ENCODE assay signal across 10 cellular contexts in genomic region chr4:76987153-76987562, GRCh38. TPM values are rescaled to one million over a fixed set of nuclear protein-coding genes. Genes with fewer than 3 reads are reported as not detected.
DNase-seq lines count a peak whose midpoint lies in the region; ATAC-seq and TF ChIP-seq lines count a peak whose summit lies in the region.
"Had no signal": no experiment of that assay in that cellular context is flagged by ENCODE, and none has a peak within 500 bp of the region (broad histone marks: within the 10 kb centered on the region; RNA-seq: fewer than 3 reads in every experiment).

No MANE protein-coding gene starts in this region.

- TF ChIP-seq CTCF in MM.1S (IDR thresholded peaks at IDR 0.05; ENCODE audit: low read length): no peak
- TF ChIP-seq CTCF in nephron progenitor cell (IDR thresholded peaks at IDR 0.05): no peak

- no peaks in the 10 kb centered on the region for H3K36me3 Mint-ChIP-seq in CD4-positive, CD25-positive, alpha-beta regulatory T cell
- peaks cover 65% of the 10 kb centered on the region for H3K36me3 Mint-ChIP-seq in nephron progenitor cell (ENCODE audit: low read depth)

- H3K4me1 ChIP-seq in CD4-positive, CD25-positive, alpha-beta regulatory T cell (ENCODE audit: control insufficient read depth, insufficient read depth, low read length, poor library complexity, severe bottlenecking): peaks cover 54% of the 10 kb centered on the region
- H3K4me1 ChIP-seq in MM.1S (ENCODE audit: low read length): peaks cover 60% of the 10 kb centered on the region

- no peak for ATAC-seq in CD4-positive, CD25-positive, alpha-beta regulatory T cell (ENCODE audit: low read depth in 2 of 2)
- no peak for ATAC-seq in GM18858 (IDR thresholded peaks at IDR 0.05; ENCODE audit: unreplicated experiment)

- H3K27me3 ChIP-seq in CD4-positive, CD25-positive, alpha-beta regulatory T cell (ENCODE audit: control insufficient read depth, insufficient read depth, low read length): no peaks in the 10 kb centered on the region
- no peaks in the 10 kb centered on the region for H3K27me3 ChIP-seq in MM.1S (replicated peaks; ENCODE audit: insufficient read depth, low read length)
- H3K27me3 ChIP-seq: cardiac muscle cell had no signal

- H3K9me3 ChIP-seq in CD4-positive, CD25-positive, alpha-beta regulatory T cell (ENCODE audit: control insufficient read depth in 2 of 2, low read length in 2 of 2): no peaks in the 10 kb centered on the region
- no peaks in the 10 kb centered on the region for H3K9me3 ChIP-seq in MM.1S (replicated peaks; ENCODE audit: insufficient read depth, low read length)

- H3K79me2 ChIP-seq in MM.1S (ENCODE audit: low read length): peaks cover 66% of the 10 kb centered on the region

- H3K4me2 ChIP-seq in MM.1S (ENCODE audit: low read depth, low read length): peak overlapping the region; percentile 58

- H3K4me3 Mint-ChIP-seq in CD4-positive, CD25-positive, alpha-beta regulatory T cell: peak overlapping the region in 1 of 4 donors; percentile 65
- peak overlapping the region; percentile 7 for H3K4me3 Mint-ChIP-seq in nephron progenitor cell
- H3K4me3 Mint-ChIP-seq: activated CD4-positive, alpha-beta memory T cell treated with anti-CD3 and anti-CD28 coated beads, Interleukin-2, amount 10 ng/mL, durations not matched to agents 7 days and 5 days had no signal

- peaks cover 33% of the 10 kb centered on the region for H3F3A ChIP-seq in MM.1S (ENCODE audit: insufficient read depth, low read length)

- H3K27me3 Mint-ChIP-seq in CD4-positive, CD25-positive, alpha-beta regulatory T cell: no peaks in the 10 kb centered on the region
- H3K27me3 Mint-ChIP-seq in nephron progenitor cell (ENCODE audit: low read depth, poor library complexity): no peaks in the 10 kb centered on the region

- H4K20me1 ChIP-seq in MM.1S (ENCODE audit: insufficient read depth, low read length): no peaks in the 10 kb centered on the region

- no peaks in the 10 kb centered on the region for H3K9me2 ChIP-seq in MM.1S (replicated peaks; ENCODE audit: insufficient read depth, low read length)

- no peak overlapping the region for H3K27ac ChIP-seq in CD4-positive, CD25-positive, alpha-beta regulatory T cell (ENCODE audit: insufficient read depth, low read length, poor library complexity, severe bottlenecking)
- H3K27ac ChIP-seq in MM.1S (ENCODE audit: low read length): no peak overlapping the region; the same call in 1 of the 2 replicates
- H3K27ac ChIP-seq: cardiac muscle cell had no signal

- DNase-seq in CD4-positive, CD25-positive, alpha-beta regulatory T cell: no peak
- DNase-seq in MM.1S: no peak
- DNase-seq in fibroblast of gingiva (ENCODE audit: low read depth): peak; percentile 98
- no peak for DNase-seq in nephron progenitor cell
- no peak for DNase-seq in nucleus accumbens (lab: John Stamatoyannopoulos, UW)
- DNase-seq in NCI-H510A treated with DMSO at 0.1 percent for 48 hours (lab: John Stamatoyannopoulos, UW): no peak
- no peak for DNase-seq in NCI-H1092 (lab: John Stamatoyannopoulos, UW)
- DNase-seq: activated CD4-positive, alpha-beta memory T cell treated with anti-CD3 and anti-CD28 coated beads, Interleukin-2, amount 10 ng/mL, durations not matched to agents 7 days and 5 days had no signal

- no peak overlapping the region for H2AFZ ChIP-seq in MM.1S (ENCODE audit: low read length)

- no peak overlapping the region for H3K4me3 ChIP-seq in CD4-positive, CD25-positive, alpha-beta regulatory T cell (ENCODE audit: low read depth, low read length)
- H3K4me3 ChIP-seq in MM.1S (ENCODE audit: low read length): peak overlapping the region; percentile 7; the same call in 1 of the 2 replicates
- H3K4me3 ChIP-seq: cardiac muscle cell had no signal

- no peaks in the 10 kb centered on the region for H3K36me3 ChIP-seq in CD4-positive, CD25-positive, alpha-beta regulatory T cell (ENCODE audit: control insufficient read depth, insufficient read depth, low read length)
- no peaks in the 10 kb centered on the region for H3K36me3 ChIP-seq in MM.1S (replicated peaks; ENCODE audit: insufficient read depth, low read length)
- H3K36me3 ChIP-seq: cardiac muscle cell had no signal

- H3K27ac Mint-ChIP-seq in CD4-positive, CD25-positive, alpha-beta regulatory T cell: peak overlapping the region; percentile 5 to 59 (median 17)
- H3K27ac Mint-ChIP-seq in nephron progenitor cell: peak overlapping the region; percentile 83
- H3K27ac Mint-ChIP-seq: activated CD4-positive, alpha-beta memory T cell treated with anti-CD3 and anti-CD28 coated beads, Interleukin-2, amount 10 ng/mL, durations not matched to agents 7 days and 5 days had no signal

- H3K9me3 Mint-ChIP-seq in CD4-positive, CD25-positive, alpha-beta regulatory T cell: peaks cover 0 to 4% (median 0%) of the 10 kb centered on the region in 7 donors
- H3K9me3 Mint-ChIP-seq in nephron progenitor cell: peaks cover 17% of the 10 kb centered on the region
- H3K9me3 Mint-ChIP-seq: activated CD4-positive, alpha-beta memory T cell treated with anti-CD3 and anti-CD28 coated beads, Interleukin-2, amount 10 ng/mL, durations not matched to agents 7 days and 5 days had no signal

- no peak overlapping the region for H3K9ac ChIP-seq in MM.1S (ENCODE audit: low read length)

- H3K4me1 Mint-ChIP-seq in CD4-positive, CD25-positive, alpha-beta regulatory T cell: peaks cover 50 to 89% (median 78%) of the 10 kb centered on the region in 4 donors
- peaks cover 66% of the 10 kb centered on the region for H3K4me1 Mint-ChIP-seq in nephron progenitor cell

RNA-seq across cellular contexts. Expression of gene SEPTIN11, which starts 37.6 kb away (rescaled TPM):
- 29.4 TPM for total RNA-seq in CD4-positive, CD25-positive, alpha-beta regulatory T cell
- 10 to 100 TPM; 17.1 to 29.7 (median 21.0) TPM for polyA plus RNA-seq in CD4-positive, CD25-positive, alpha-beta regulatory T cell
